30 cellular contexts compared by ENCODE assay signal in the genomic region with DNA sequence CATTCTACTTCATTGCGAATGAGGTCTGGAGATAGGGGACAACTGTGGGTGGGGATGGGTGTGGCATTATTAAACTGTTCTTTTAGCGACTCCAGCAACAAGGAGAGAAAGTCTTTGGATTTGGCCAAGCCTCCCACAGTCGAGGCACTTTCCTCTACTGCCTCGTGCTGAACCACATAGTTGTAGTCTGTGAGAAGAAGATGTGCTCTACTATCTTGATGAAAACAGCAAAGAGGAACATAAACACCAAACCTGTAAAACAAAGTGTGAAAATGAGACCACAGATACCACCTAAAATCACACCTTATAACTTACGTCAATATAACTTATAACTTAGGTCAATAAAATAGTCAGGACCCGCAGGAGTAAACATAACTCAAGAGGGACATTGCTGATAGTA.
"Had no signal": no experiment of that assay in that cellular context is flagged by ENCODE, and none has a peak within 500 bp of the region (broad histone marks: within the 10 kb centered on the region; RNA-seq: fewer than 3 reads in every experiment).

No MANE protein-coding gene starts in this region.

- H3K9me3 ChIP-seq: esophagus muscularis mucosa, gastrocnemius medialis had no signal

- ATAC-seq: activated T-cell treated with anti-CD3 and anti-CD28 coated beads, Interleukin-2, amount 50 U/mL, for 72 hours; foreskin keratinocyte; gastrocnemius medialis; heart left ventricle; WTC11 had no signal

- H3K4me3 Mint-ChIP-seq: activated CD4-positive, alpha-beta memory T cell treated with anti-CD3 and anti-CD28 coated beads, Interleukin-2, amount 10 ng/mL, durations not matched to agents 7 days and 5 days; activated CD4-positive, alpha-beta T cell treated with anti-CD3 and anti-CD28 coated beads, Interleukin-2, amount 10 ng/mL, durations not matched to agents 7 days and 5 days; activated naive CD8-positive, alpha-beta T cell; activated T-cell treated with anti-CD3 and anti-CD28 coated beads, Interleukin-2, amount 50 U/mL, for 24 hours; activated T-cell treated with anti-CD3 and anti-CD28 coated beads, Interleukin-2, amount 50 U/mL, for 72 hours; WTC11 had no signal

- H3K27ac Mint-ChIP-seq: activated CD4-positive, alpha-beta memory T cell treated with anti-CD3 and anti-CD28 coated beads, Interleukin-2, amount 10 ng/mL, durations not matched to agents 7 days and 5 days; activated CD4-positive, alpha-beta T cell treated with anti-CD3 and anti-CD28 coated beads, Interleukin-2, amount 10 ng/mL, durations not matched to agents 7 days and 5 days; activated naive CD8-positive, alpha-beta T cell; activated T-cell treated with anti-CD3 and anti-CD28 coated beads, Interleukin-2, amount 50 U/mL, for 24 hours; activated T-cell treated with anti-CD3 and anti-CD28 coated beads, Interleukin-2, amount 50 U/mL, for 72 hours; WTC11 had no signal

- H3K27ac ChIP-seq: brain microvascular endothelial cell, esophagus muscularis mucosa, foreskin keratinocyte, gastrocnemius medialis, heart left ventricle, VCaP had no signal

- H3K27me3 Mint-ChIP-seq: activated CD4-positive, alpha-beta memory T cell treated with anti-CD3 and anti-CD28 coated beads, Interleukin-2, amount 10 ng/mL, durations not matched to agents 7 days and 5 days; activated CD4-positive, alpha-beta T cell treated with anti-CD3 and anti-CD28 coated beads, Interleukin-2, amount 10 ng/mL, durations not matched to agents 7 days and 5 days; activated naive CD8-positive, alpha-beta T cell; activated T-cell treated with anti-CD3 and anti-CD28 coated beads, Interleukin-2, amount 50 U/mL, for 24 hours had no signal

- H3K27me3 ChIP-seq: brain microvascular endothelial cell, esophagus muscularis mucosa, foreskin keratinocyte, gastrocnemius medialis, heart left ventricle had no signal

- H3K4me1 Mint-ChIP-seq: activated CD4-positive, alpha-beta memory T cell treated with anti-CD3 and anti-CD28 coated beads, Interleukin-2, amount 10 ng/mL, durations not matched to agents 7 days and 5 days; activated CD4-positive, alpha-beta T cell treated with anti-CD3 and anti-CD28 coated beads, Interleukin-2, amount 10 ng/mL, durations not matched to agents 7 days and 5 days; WTC11 had no signal

- H3K9me3 Mint-ChIP-seq: activated CD4-positive, alpha-beta memory T cell treated with anti-CD3 and anti-CD28 coated beads, Interleukin-2, amount 10 ng/mL, durations not matched to agents 7 days and 5 days; activated T-cell treated with anti-CD3 and anti-CD28 coated beads, Interleukin-2, amount 50 U/mL, for 24 hours; WTC11 had no signal

- H3K4me3 ChIP-seq: esophagus muscularis mucosa, gastrocnemius medialis, heart left ventricle had no signal

- H3K4me1 ChIP-seq: esophagus muscularis mucosa, foreskin keratinocyte had no signal

- FAIRE-seq: astrocyte, bronchial epithelial cell, colon, TTC549 had no signal

- DNase-seq: activated CD4-positive, alpha-beta memory T cell treated with anti-CD3 and anti-CD28 coated beads, Interleukin-2, amount 10 ng/mL, durations not matched to agents 7 days and 5 days; activated CD4-positive, alpha-beta T cell treated with anti-CD3 and anti-CD28 coated beads for 1 hour; activated CD4-positive, alpha-beta T cell treated with anti-CD3 and anti-CD28 coated beads for 4 hours; activated CD4-positive, alpha-beta T cell treated with anti-CD3 and anti-CD28 coated beads, Interleukin-2, amount 10 ng/mL, durations not matched to agents 7 days and 5 days; activated CD4-positive, alpha-beta T cell treated with anti-CD3 and anti-CD28 coated beads, Interleukin-2, amount 50 U/mL, for 4 hours; activated CD8-positive, alpha-beta memory T cell treated with anti-CD3 and anti-CD28 coated beads, Interleukin-2, amount 50 U/mL, for 48 hours; activated gamma-delta T cell treated with Interleukin-2 at 50 U/mL for 16 hours; activated naive CD4-positive, alpha-beta T cell treated with anti-CD3 and anti-CD28 coated beads, Interleukin-2, amount 50 U/mL, for 16 hours; activated naive CD4-positive, alpha-beta T cell treated with Interleukin-2 at 50 U/mL for 16 hours; activated T-cell treated with anti-CD3 and anti-CD28 coated beads for 4 hours; activated T-cell treated with anti-CD3 and anti-CD28 coated beads, Interleukin-2, amount 50 U/mL, for 24 hours; activated T-cell treated with anti-CD3 and anti-CD28 coated beads, Interleukin-2, amount 50 U/mL, for 72 hours; amniotic stem cell; anterior cingulate cortex; brain microvascular endothelial cell; cortex of kidney; dermis blood vessel endothelial cell; effector CD4-positive, alpha-beta T cell; foreskin keratinocyte; gastrocnemius medialis; glutamatergic neuron; heart left ventricle had no signal
